In the genomic region with DNA sequence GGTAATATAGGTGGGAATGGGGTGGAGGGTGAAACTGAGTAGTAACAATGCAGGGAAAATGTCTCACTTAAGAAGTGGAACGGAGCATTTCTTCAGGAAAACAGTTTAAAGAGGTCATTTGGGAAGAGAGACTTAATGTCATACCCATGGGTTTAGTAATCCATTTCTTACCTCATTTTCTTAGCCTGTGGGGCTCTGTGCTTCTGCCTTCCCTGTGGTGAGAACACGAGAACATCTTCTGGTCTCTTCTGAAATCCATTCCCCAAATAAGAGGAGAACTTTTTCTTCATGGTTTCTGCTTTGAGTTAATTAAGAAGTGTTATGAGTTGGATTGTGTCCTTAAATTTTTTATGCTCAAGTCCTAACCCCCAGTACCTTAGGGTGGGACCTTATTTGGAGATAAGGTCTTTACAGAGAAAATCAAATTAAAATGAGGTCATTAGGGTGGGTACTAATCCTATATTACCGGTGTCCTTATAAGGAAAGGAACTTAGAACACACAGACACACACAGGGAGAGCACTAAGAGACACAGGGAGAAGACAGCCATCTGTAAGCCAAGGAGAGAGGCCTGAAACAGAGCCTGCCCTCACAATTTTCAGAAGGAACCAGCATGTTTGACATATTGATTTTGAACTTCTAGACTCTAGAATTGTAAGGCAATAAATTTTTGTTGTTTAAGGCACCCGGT, we compare ENCODE assay signal across 1 cellular context.
TF ChIP-seq lines count a peak whose summit lies in the region.

No MANE protein-coding gene starts in this region.

TF ChIP-seq in SK-N-SH treated with all-trans-retinoic acid at 6 μM for 48 hours, 23 proteins besides CTCF, POLR2A, EP300 and RAD21 (continued from another document):
- TF ChIP-seq TOX (CRISPR knock-in tag; IDR thresholded peaks at IDR 0.05; ENCODE audit: borderline replicate concordance) (no peak), BACH2 (CRISPR knock-in tag; IDR thresholded peaks at IDR 0.05; ENCODE audit: borderline replicate concordance) (no peak), ARNTL (CRISPR knock-in tag; IDR thresholded peaks at IDR 0.05; ENCODE audit: borderline replicate concordance, low read depth) (no peak), ISL1 (CRISPR knock-in tag; IDR thresholded peaks at IDR 0.05) (no peak), TCF4 (CRISPR knock-in tag; IDR thresholded peaks at IDR 0.05; ENCODE audit: borderline replicate concordance) (no peak), PPARA (CRISPR knock-in tag; IDR thresholded peaks at IDR 0.05; ENCODE audit: borderline replicate concordance) (no peak), ZNF8 (CRISPR knock-in tag; IDR thresholded peaks at IDR 0.05) (no peak), ZFP3 (CRISPR knock-in tag; IDR thresholded peaks at IDR 0.05) (no peak), CSDC2 (CRISPR knock-in tag; IDR thresholded peaks at IDR 0.05) (no peak), ZFP30 (CRISPR knock-in tag; IDR thresholded peaks at IDR 0.05) (no peak), RARB (CRISPR knock-in tag; IDR thresholded peaks at IDR 0.05) (no peak), ZNF70 (CRISPR knock-in tag; IDR thresholded peaks at IDR 0.05) (no peak), ZC3H10 (CRISPR knock-in tag; IDR thresholded peaks at IDR 0.05) (no peak), GLIS3 (CRISPR knock-in tag; IDR thresholded peaks at IDR 0.05) (no peak), SNAI2 (CRISPR knock-in tag; IDR thresholded peaks at IDR 0.05) (no peak), ESRRG (CRISPR knock-in tag; IDR thresholded peaks at IDR 0.05) (no peak), POU6F1 (CRISPR knock-in tag; IDR thresholded peaks at IDR 0.05; ENCODE audit: borderline replicate concordance, low read depth) (no peak)
- TF ChIP-seq, protein P1, sequence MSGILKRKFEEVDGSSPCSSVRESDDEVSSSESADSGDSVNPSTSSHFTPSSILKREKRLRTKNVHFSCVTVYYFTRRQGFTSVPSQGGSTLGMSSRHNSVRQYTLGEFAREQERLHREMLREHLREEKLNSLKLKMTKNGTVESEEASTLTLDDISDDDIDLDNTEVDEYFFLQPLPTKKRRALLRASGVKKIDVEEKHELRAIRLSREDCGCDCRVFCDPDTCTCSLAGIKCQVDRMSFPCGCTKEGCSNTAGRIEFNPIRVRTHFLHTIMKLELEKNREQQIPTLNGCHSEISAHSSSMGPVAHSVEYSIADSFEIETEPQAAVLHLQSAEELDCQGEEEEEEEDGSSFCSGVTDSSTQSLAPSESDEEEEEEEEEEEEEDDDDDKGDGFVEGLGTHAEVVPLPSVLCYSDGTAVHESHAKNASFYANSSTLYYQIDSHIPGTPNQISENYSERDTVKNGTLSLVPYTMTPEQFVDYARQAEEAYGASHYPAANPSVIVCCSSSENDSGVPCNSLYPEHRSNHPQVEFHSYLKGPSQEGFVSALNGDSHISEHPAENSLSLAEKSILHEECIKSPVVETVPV (CRISPR knock-in tag; IDR thresholded peaks at IDR 0.05): no peak
- TF ChIP-seq, protein P2, sequence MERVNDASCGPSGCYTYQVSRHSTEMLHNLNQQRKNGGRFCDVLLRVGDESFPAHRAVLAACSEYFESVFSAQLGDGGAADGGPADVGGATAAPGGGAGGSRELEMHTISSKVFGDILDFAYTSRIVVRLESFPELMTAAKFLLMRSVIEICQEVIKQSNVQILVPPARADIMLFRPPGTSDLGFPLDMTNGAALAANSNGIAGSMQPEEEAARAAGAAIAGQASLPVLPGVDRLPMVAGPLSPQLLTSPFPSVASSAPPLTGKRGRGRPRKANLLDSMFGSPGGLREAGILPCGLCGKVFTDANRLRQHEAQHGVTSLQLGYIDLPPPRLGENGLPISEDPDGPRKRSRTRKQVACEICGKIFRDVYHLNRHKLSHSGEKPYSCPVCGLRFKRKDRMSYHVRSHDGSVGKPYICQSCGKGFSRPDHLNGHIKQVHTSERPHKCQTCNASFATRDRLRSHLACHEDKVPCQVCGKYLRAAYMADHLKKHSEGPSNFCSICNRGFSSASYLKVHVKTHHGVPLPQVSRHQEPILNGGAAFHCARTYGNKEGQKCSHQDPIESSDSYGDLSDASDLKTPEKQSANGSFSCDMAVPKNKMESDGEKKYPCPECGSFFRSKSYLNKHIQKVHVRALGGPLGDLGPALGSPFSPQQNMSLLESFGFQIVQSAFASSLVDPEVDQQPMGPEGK (CRISPR knock-in tag; IDR thresholded peaks at IDR 0.05; ENCODE audit: borderline replicate concordance): no peak
TF ChIP-seq in SK-N-SH treated with all-trans-retinoic acid at 6 μM for 48 hours: peak in this region for 0.
